ENCODE assay signal across 7 cellular contexts in genomic region chr2:130566165-130566564, GRCh38. TPM values are rescaled to one million over a fixed set of nuclear protein-coding genes. Genes with fewer than 3 reads are reported as not detected.
"Had no signal": no experiment of that assay in that cellular context is flagged by ENCODE, and none has a peak within 500 bp of the region (broad histone marks: within the 10 kb centered on the region; RNA-seq: fewer than 3 reads in every experiment).

No MANE protein-coding gene starts in this region.

RNA-seq across cellular contexts. Expression of gene CFC1, which starts 33.2 kb away (rescaled TPM):
- total RNA-seq: GM23248, GM23338, H1, HFFc6 had no signal

RNA-seq across cellular contexts. Expression of gene POTEJ, which starts 45.1 kb away (rescaled TPM):
- total RNA-seq: GM23248, H1, H4, H7, H9, HFFc6 had no signal

RNA-seq across cellular contexts. Expression of gene CFC1B, which starts 45.1 kb away (rescaled TPM):
- total RNA-seq: GM23248, GM23338, H1, H4, H7, H9, HFFc6 had no signal

RNA-seq across cellular contexts. Expression of gene POTEI, which starts 57.0 kb away (rescaled TPM):
- total RNA-seq: GM23248, HFFc6 had no signal
